In the genomic region with DNA sequence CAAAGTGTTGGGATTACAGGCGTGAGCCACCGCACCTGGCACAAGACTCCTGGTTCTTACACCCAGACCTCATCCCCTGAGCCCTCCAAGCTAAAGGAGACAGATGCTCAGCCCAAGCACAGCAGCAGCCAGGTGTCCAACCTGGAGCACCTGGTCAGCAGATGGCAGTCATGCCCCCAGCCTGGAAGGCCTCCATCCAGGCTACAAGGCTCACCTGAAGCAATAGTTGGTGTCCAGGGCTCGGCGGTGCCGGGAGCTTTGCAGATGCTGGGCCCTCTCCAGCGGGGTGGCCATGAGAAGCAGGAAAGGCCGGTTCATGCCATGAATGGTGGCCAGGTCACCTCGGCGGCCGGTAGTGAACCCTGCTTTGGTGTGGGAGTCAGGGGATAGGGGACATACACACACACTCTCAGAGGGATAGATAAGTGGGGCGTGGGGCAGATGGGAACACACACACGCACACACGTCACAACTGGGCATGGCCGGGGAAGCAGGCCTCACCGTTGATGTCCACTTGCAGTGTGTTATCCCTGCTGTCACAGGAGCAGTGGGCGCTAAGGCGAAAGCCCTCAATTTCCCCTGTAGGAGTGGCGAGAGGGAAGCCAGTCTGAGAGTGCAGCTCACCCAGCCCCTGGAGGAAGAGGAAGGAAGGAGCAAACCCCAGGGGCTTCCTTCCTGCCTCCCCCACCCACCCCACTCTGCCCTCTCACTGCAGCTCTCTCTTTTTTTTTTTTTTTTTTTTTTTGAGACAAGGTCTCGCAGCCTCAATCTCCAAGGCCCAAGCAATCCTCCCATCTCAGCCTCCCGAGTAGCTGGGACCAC, we compare ENCODE assay signal across 1 cellular context.
TF ChIP-seq lines count a peak whose summit lies in the region.

No MANE protein-coding gene starts in this region.

TF ChIP-seq in WTC11, 78 proteins besides CTCF, POLR2A, EP300 and RAD21 (continued from another document):
- TF ChIP-seq, protein P1, sequence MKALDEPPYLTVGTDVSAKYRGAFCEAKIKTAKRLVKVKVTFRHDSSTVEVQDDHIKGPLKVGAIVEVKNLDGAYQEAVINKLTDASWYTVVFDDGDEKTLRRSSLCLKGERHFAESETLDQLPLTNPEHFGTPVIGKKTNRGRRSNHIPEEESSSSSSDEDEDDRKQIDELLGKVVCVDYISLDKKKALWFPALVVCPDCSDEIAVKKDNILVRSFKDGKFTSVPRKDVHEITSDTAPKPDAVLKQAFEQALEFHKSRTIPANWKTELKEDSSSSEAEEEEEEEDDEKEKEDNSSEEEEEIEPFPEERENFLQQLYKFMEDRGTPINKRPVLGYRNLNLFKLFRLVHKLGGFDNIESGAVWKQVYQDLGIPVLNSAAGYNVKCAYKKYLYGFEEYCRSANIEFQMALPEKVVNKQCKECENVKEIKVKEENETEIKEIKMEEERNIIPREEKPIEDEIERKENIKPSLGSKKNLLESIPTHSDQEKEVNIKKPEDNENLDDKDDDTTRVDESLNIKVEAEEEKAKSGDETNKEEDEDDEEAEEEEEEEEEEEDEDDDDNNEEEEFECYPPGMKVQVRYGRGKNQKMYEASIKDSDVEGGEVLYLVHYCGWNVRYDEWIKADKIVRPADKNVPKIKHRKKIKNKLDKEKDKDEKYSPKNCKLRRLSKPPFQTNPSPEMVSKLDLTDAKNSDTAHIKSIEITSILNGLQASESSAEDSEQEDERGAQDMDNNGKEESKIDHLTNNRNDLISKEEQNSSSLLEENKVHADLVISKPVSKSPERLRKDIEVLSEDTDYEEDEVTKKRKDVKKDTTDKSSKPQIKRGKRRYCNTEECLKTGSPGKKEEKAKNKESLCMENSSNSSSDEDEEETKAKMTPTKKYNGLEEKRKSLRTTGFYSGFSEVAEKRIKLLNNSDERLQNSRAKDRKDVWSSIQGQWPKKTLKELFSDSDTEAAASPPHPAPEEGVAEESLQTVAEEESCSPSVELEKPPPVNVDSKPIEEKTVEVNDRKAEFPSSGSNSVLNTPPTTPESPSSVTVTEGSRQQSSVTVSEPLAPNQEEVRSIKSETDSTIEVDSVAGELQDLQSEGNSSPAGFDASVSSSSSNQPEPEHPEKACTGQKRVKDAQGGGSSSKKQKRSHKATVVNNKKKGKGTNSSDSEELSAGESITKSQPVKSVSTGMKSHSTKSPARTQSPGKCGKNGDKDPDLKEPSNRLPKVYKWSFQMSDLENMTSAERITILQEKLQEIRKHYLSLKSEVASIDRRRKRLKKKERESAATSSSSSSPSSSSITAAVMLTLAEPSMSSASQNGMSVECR (CRISPR knock-in tag; IDR thresholded peaks at IDR 0.05; ENCODE audit: borderline replicate concordance), result no peak
